24 cellular contexts compared by ENCODE assay signal in the genomic region with DNA sequence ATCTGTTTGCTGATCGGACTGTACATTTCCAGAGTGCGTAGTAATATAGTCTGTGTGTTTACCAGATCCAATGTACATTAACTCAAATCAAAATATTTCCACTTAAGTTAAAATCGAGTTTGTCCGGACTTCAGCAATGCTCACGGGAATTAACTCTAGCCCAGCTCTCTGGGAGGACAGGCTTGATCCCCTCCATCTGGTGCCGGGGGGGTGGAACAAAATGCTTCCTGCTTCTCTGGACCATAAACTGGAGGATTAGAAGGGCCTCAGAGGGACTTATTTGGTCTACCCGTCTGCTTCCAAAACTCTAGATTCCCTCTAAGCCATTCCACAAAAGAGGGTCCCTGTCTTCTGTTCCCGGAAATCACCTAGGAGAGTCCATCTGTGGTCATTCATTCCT.
DNase-seq lines count a peak whose midpoint lies in the region; ATAC-seq and TF ChIP-seq lines count a peak whose summit lies in the region.
"Had no signal": no experiment of that assay in that cellular context is flagged by ENCODE, and none has a peak within 500 bp of the region (broad histone marks: within the 10 kb centered on the region; RNA-seq: fewer than 3 reads in every experiment).

No MANE protein-coding gene starts in this region.

- H3K9me3 ChIP-seq in MM.1S (replicated peaks; ENCODE audit: insufficient read depth, low read length): no peaks in the 10 kb centered on the region
- no peaks in the 10 kb centered on the region for H3K9me3 ChIP-seq in WERI-Rb-1 (ENCODE audit: severe bottlenecking)
- H3K9me3 ChIP-seq: BLaER1, HAP-1 had no signal

- H3K27ac Mint-ChIP-seq in nephron: peak overlapping the region; percentile 21 to 61 (median 56)
- H3K27ac Mint-ChIP-seq in natural killer cell treated with Interleukin-12 subunit alpha and Interleukin-12 subunit beta and Interleukin-15 and Interleukin-18, amount 100 ng/mL, for 72 hours: no peak overlapping the region
- H3K27ac Mint-ChIP-seq: B cell; CD4-positive, CD25-positive, alpha-beta regulatory T cell; CD8-positive, alpha-beta memory T cell; HFFc6 had no signal

- H3F3A ChIP-seq in MM.1S (ENCODE audit: insufficient read depth, low read length): peaks cover 10% of the 10 kb centered on the region; the same call in 1 of the 2 replicates

- no peaks in the 10 kb centered on the region for H4K20me1 ChIP-seq in MM.1S (ENCODE audit: insufficient read depth, low read length)
- H4K20me1 ChIP-seq: BLaER1 had no signal

- peak overlapping the region; percentile 42; the same call in 1 of the 2 replicates for H3K4me2 ChIP-seq in MM.1S (ENCODE audit: low read depth, low read length)
- H3K4me2 ChIP-seq: BLaER1 had no signal

- H3K9ac ChIP-seq in MM.1S (ENCODE audit: low read length): no peak overlapping the region
- H3K9ac ChIP-seq: BLaER1 had no signal

- H3K4me1 Mint-ChIP-seq in nephron: peaks cover 20% of the 10 kb centered on the region
- peaks cover 0 to 3% of the 10 kb centered on the region in 2 donors for H3K4me1 Mint-ChIP-seq in natural killer cell treated with Interleukin-12 subunit alpha and Interleukin-12 subunit beta and Interleukin-15 and Interleukin-18, amount 100 ng/mL, for 72 hours (ENCODE audit: low read depth in 2 of 2)
- H3K4me1 Mint-ChIP-seq: B cell; CD4-positive, CD25-positive, alpha-beta regulatory T cell; CD8-positive, alpha-beta memory T cell had no signal

- no peak overlapping the region for H2AFZ ChIP-seq in MM.1S (ENCODE audit: low read length)

- DNase-seq in NCI-H524 (lab: John Stamatoyannopoulos, UW): peak; percentile 48 to 78
- no peak for DNase-seq in NCI-H524 treated with DMSO at 0.1 percent for 48 hours (lab: John Stamatoyannopoulos, UW)
- DNase-seq in MM.1S: no peak
- peak; percentile 83 for DNase-seq in WERI-Rb-1
- no peak for DNase-seq in hippocampal formation (lab: John Stamatoyannopoulos, UW)
- DNase-seq in natural killer cell treated with Interleukin-12 subunit alpha and Interleukin-12 subunit beta and Interleukin-15 and Interleukin-18, amount 100 ng/mL, for 72 hours (ENCODE audit: low spot score): no peak
- DNase-seq: Calu3; CD4-positive, CD25-positive, alpha-beta regulatory T cell; CD8-positive, alpha-beta memory T cell; COR-L47; DMS 273 treated with DMSO at 0.1 percent for 48 hours; DMS79; EL; GDM1; GOT3; HFFc6 had no signal

- no peaks in the 10 kb centered on the region for H3K27me3 ChIP-seq in MM.1S (replicated peaks; ENCODE audit: insufficient read depth, low read length)
- no peaks in the 10 kb centered on the region for H3K27me3 ChIP-seq in WERI-Rb-1 (ENCODE audit: insufficient read depth, low read depth, severe bottlenecking)

- peaks cover 39% of the 10 kb centered on the region for H3K27me3 Mint-ChIP-seq in nephron (ENCODE audit: low read depth)
- peaks cover 20 to 29% of the 10 kb centered on the region in 2 donors for H3K27me3 Mint-ChIP-seq in natural killer cell treated with Interleukin-12 subunit alpha and Interleukin-12 subunit beta and Interleukin-15 and Interleukin-18, amount 100 ng/mL, for 72 hours

- ATAC-seq in GM18909 (IDR thresholded peaks at IDR 0.05; ENCODE audit: poor library complexity, unreplicated experiment): no peak
- no peak for ATAC-seq in natural killer cell treated with Interleukin-12 subunit alpha and Interleukin-12 subunit beta and Interleukin-15 and Interleukin-18, amount 100 ng/mL, for 72 hours
- ATAC-seq: GM12878 had no signal

- TF ChIP-seq CTCF in MM.1S (IDR thresholded peaks at IDR 0.05; ENCODE audit: low read length): no peak
- TF ChIP-seq CTCF in WERI-Rb-1 (IDR thresholded peaks at IDR 0.05; ENCODE audit: low read depth, low read length): no peak
- no peak for TF ChIP-seq CTCF in nephron (IDR thresholded peaks at IDR 0.05; ENCODE audit: unreplicated experiment in 3 of 3)

- no peak overlapping the region for H3K4me3 Mint-ChIP-seq in nephron
- H3K4me3 Mint-ChIP-seq in natural killer cell treated with Interleukin-12 subunit alpha and Interleukin-12 subunit beta and Interleukin-15 and Interleukin-18, amount 100 ng/mL, for 72 hours: no peak overlapping the region
- H3K4me3 Mint-ChIP-seq: B cell; CD4-positive, CD25-positive, alpha-beta regulatory T cell; CD8-positive, alpha-beta memory T cell; HFFc6 had no signal

- H3K36me3 Mint-ChIP-seq in nephron (ENCODE audit: low read depth): no peaks in the 10 kb centered on the region
- no peaks in the 10 kb centered on the region for H3K36me3 Mint-ChIP-seq in natural killer cell treated with Interleukin-12 subunit alpha and Interleukin-12 subunit beta and Interleukin-15 and Interleukin-18, amount 100 ng/mL, for 72 hours
- H3K36me3 Mint-ChIP-seq: CD4-positive, CD25-positive, alpha-beta regulatory T cell; CD8-positive, alpha-beta memory T cell had no signal

- no peaks in the 10 kb centered on the region for H3K9me2 ChIP-seq in MM.1S (replicated peaks; ENCODE audit: insufficient read depth, low read length)

- no peak overlapping the region for H3K4me3 ChIP-seq in MM.1S (ENCODE audit: low read length)
- no peak overlapping the region for H3K4me3 ChIP-seq in WERI-Rb-1 (ENCODE audit: low read depth, low read length)
- H3K4me3 ChIP-seq: BLaER1, GM12878, HAP-1 had no signal

- no peaks in the 10 kb centered on the region for H3K79me2 ChIP-seq in MM.1S (ENCODE audit: low read length)

- H3K9me3 Mint-ChIP-seq in nephron: no peaks in the 10 kb centered on the region
- no peaks in the 10 kb centered on the region for H3K9me3 Mint-ChIP-seq in natural killer cell treated with Interleukin-12 subunit alpha and Interleukin-12 subunit beta and Interleukin-15 and Interleukin-18, amount 100 ng/mL, for 72 hours

- H3K27ac ChIP-seq in MM.1S (ENCODE audit: low read length) (peak overlapping the region; percentile 74; the same call in 1 of the 2 replicates), WERI-Rb-1 (peak overlapping the region; percentile 70)
- H3K27ac ChIP-seq: 22Rv1, BLaER1, C4-2B had no signal

- H3K4me1 ChIP-seq in MM.1S (ENCODE audit: low read length): peaks cover 24% of the 10 kb centered on the region
- H3K4me1 ChIP-seq: BLaER1, HAP-1 had no signal

- H3K36me3 ChIP-seq in MM.1S (replicated peaks; ENCODE audit: insufficient read depth, low read length) (no peaks in the 10 kb centered on the region), WERI-Rb-1 (no peaks in the 10 kb centered on the region)
- H3K36me3 ChIP-seq: BLaER1, HAP-1 had no signal

Comparison
In these comparisons a context has a peak if more than half of its experiments do, and no peak if none do; other contexts are left out.
1. DNase-seq: peak in NCI-H524 (2 of 2) and WERI-Rb-1 (single experiment); none in NCI-H524 treated with DMSO at 0.1 percent for 48 hours (single experiment), MM.1S (single experiment), hippocampal formation (0 of 2) and natural killer cell treated with Interleukin-12 subunit alpha and Interleukin-12 subunit beta and Interleukin-15 and Interleukin-18, amount 100 ng/mL, for 72 hours (single experiment).
2. H3K27ac Mint-ChIP-seq: peak in nephron (3 of 3); none in natural killer cell treated with Interleukin-12 subunit alpha and Interleukin-12 subunit beta and Interleukin-15 and Interleukin-18, amount 100 ng/mL, for 72 hours (0 of 2).